18 cellular contexts compared by ENCODE assay signal in genomic region chr20:57251949-57252348, GRCh38. TPM values are rescaled to one million over a fixed set of nuclear protein-coding genes. Genes with fewer than 3 reads are reported as not detected.
DNase-seq lines count a peak whose midpoint lies in the region; ATAC-seq and TF ChIP-seq lines count a peak whose summit lies in the region.
"Had no signal": no experiment of that assay in that cellular context is flagged by ENCODE, and none has a peak within 500 bp of the region (broad histone marks: within the 10 kb centered on the region; RNA-seq: fewer than 3 reads in every experiment).

No MANE protein-coding gene starts in this region.

- H3K27me3 ChIP-seq in cardiac muscle cell, result no peaks in the 10 kb centered on the region
- H3K27me3 ChIP-seq in Karpas-422 (ENCODE audit: low read length), result no peaks in the 10 kb centered on the region
- no peaks in the 10 kb centered on the region for H3K27me3 ChIP-seq in thyroid gland
- no peaks in the 10 kb centered on the region for H3K27me3 ChIP-seq in Caco-2 (replicated peaks; ENCODE audit: control insufficient read depth, insufficient read depth, low read length)
- H3K27me3 ChIP-seq: MG63 had no signal

- peak overlapping the region; percentile 29; the same call in 1 of the 2 replicates for H2AFZ ChIP-seq in Karpas-422 (ENCODE audit: low read length)

- H3K4me1 ChIP-seq in cardiac muscle cell (ENCODE audit: low read depth), result peaks cover 15% of the 10 kb centered on the region
- peaks cover 59% of the 10 kb centered on the region for H3K4me1 ChIP-seq in Karpas-422 (ENCODE audit: low read length)
- H3K4me1 ChIP-seq in thyroid gland, result peaks cover 40 to 61% of the 10 kb centered on the region in 2 donors
- peaks cover 24% of the 10 kb centered on the region for H3K4me1 ChIP-seq in Caco-2

- H3K27ac Mint-ChIP-seq in WTC11 (peak overlapping the region; percentile 63), Caco-2 (ENCODE audit: unreplicated experiment) (no peak overlapping the region), progenitor cell of endocrine pancreas (no peak overlapping the region)

- H3K79me2 ChIP-seq in Karpas-422 (ENCODE audit: low read length), result no peaks in the 10 kb centered on the region

- H3K4me1 Mint-ChIP-seq in WTC11, result peaks cover 49% of the 10 kb centered on the region
- peaks cover 57% of the 10 kb centered on the region for H3K4me1 Mint-ChIP-seq in Caco-2 (ENCODE audit: low read depth, unreplicated experiment)
- peaks cover 22% of the 10 kb centered on the region for H3K4me1 Mint-ChIP-seq in progenitor cell of endocrine pancreas (ENCODE audit: low read depth)

- H3K27ac ChIP-seq in cardiac muscle cell, result peak overlapping the region; percentile 70
- H3K27ac ChIP-seq in Karpas-422 (ENCODE audit: low read length), result no peak overlapping the region
- peak overlapping the region; percentile 61 to 97 (median 94) for H3K27ac ChIP-seq in thyroid gland
- H3K27ac ChIP-seq: C4-2B, KMS-11 had no signal

- H3K9me3 ChIP-seq in cardiac muscle cell (ENCODE audit: low read depth) (no peaks in the 10 kb centered on the region), Karpas-422 (ENCODE audit: low read length) (no peaks in the 10 kb centered on the region), thyroid gland (no peaks in the 10 kb centered on the region), Caco-2 (no peaks in the 10 kb centered on the region)
- H3K9me3 ChIP-seq: MG63 had no signal

- POLR2A ChIA-PET in WTC11 (lab: Charles Lee) (no interaction called here), Caco-2 (lab: Charles Lee) (no interaction called here)

- H3K27me3 Mint-ChIP-seq in WTC11 (ENCODE audit: low read depth) (no peaks in the 10 kb centered on the region), Caco-2 (ENCODE audit: insufficient read depth, unreplicated experiment) (no peaks in the 10 kb centered on the region), progenitor cell of endocrine pancreas (no peaks in the 10 kb centered on the region)

- 0 out of 2 replicates have a peak overlapping the region, but pooled peaks have one; percentile 10 for H3K9ac ChIP-seq in Karpas-422 (ENCODE audit: low read length)
- H3K9ac ChIP-seq: KMS-11 had no signal

- peaks cover 8% of the 10 kb centered on the region for H3K9me3 Mint-ChIP-seq in WTC11
- H3K9me3 Mint-ChIP-seq in Caco-2 (ENCODE audit: unreplicated experiment), result no peaks in the 10 kb centered on the region
- H3K9me3 Mint-ChIP-seq in progenitor cell of endocrine pancreas (ENCODE audit: low read depth), result peaks cover 3% of the 10 kb centered on the region

- H4K20me1 ChIP-seq in Karpas-422 (ENCODE audit: insufficient read depth, low read depth, low read length), result no peaks in the 10 kb centered on the region

- TF ChIP-seq CTCF in cardiac muscle cell (IDR thresholded peaks at IDR 0.05; ENCODE audit: low read depth, low read length) (no peak), WTC11 (IDR thresholded peaks at IDR 0.05) (no peak), thyroid gland (IDR thresholded peaks at IDR 0.05) (no peak), Caco-2 (IDR thresholded peaks at IDR 0.05; ENCODE audit: insufficient read depth in 1 of 2, low read depth in 1 of 2, low read length in 1 of 2, severe bottlenecking in 1 of 2, unreplicated experiment in 1 of 2) (no peak), progenitor cell of endocrine pancreas (IDR thresholded peaks at IDR 0.05; ENCODE audit: unreplicated experiment) (no peak)

- ATAC-seq in left ventricle myocardium superior (no peak), WTC11 (no peak)
- ATAC-seq: HCT116 had no signal

- BruUV-seq in Caco-2 (replicated peaks; lab: Mats Ljungman, UMichigan), result no TSS peak

- no peak overlapping the region for H3K4me3 Mint-ChIP-seq in WTC11
- no peak overlapping the region for H3K4me3 Mint-ChIP-seq in Caco-2 (ENCODE audit: unreplicated experiment)
- no peak overlapping the region for H3K4me3 Mint-ChIP-seq in progenitor cell of endocrine pancreas (ENCODE audit: low read depth)

- no peak overlapping the region for H3K4me3 ChIP-seq in cardiac muscle cell
- no peak overlapping the region for H3K4me3 ChIP-seq in Karpas-422 (ENCODE audit: low read length)
- H3K4me3 ChIP-seq in thyroid gland (replicated peaks in 1 of 3), result no peak overlapping the region
- no peak overlapping the region for H3K4me3 ChIP-seq in Caco-2 (ENCODE audit: low read depth, low read length)
- H3K4me3 ChIP-seq: MG63 had no signal

- CTCF ChIA-PET in WTC11 (lab: Charles Lee) (interaction anchor here (0.5 to 1.3 kb wide), 4 partner anchors 28 to 162 kb away, joined by 3 to 4 read pairs (median 3); no protein-coding TSS in a partner anchor), Caco-2 (lab: Charles Lee) (interaction anchor here (0.5 to 2.0 kb wide), 5 partner anchors 15 to 98 kb away, joined by 3 to 19 read pairs (median 4); partner anchors contain the start of gene SPO11)

- 85 to 91% methylated on average over 9 of the region's 9 CpGs for WGBS in thyroid gland, 2 donors

- H3K36me3 ChIP-seq in cardiac muscle cell, result no peaks in the 10 kb centered on the region
- no peaks in the 10 kb centered on the region for H3K36me3 ChIP-seq in Karpas-422 (ENCODE audit: insufficient read depth, low read length)
- no peaks in the 10 kb centered on the region for H3K36me3 ChIP-seq in thyroid gland
- no peaks in the 10 kb centered on the region for H3K36me3 ChIP-seq in Caco-2 (ENCODE audit: control insufficient read depth, insufficient read depth, low read length)
- H3K36me3 ChIP-seq: MG63 had no signal

- H3K36me3 Mint-ChIP-seq in WTC11, result peaks cover 9% of the 10 kb centered on the region; the same call in 1 of the 2 replicates
- peaks cover 99% of the 10 kb centered on the region for H3K36me3 Mint-ChIP-seq in Caco-2 (ENCODE audit: insufficient read depth, unreplicated experiment)
- peaks cover 6% of the 10 kb centered on the region for H3K36me3 Mint-ChIP-seq in progenitor cell of endocrine pancreas (ENCODE audit: insufficient read depth)

- intact Hi-C loops in left ventricle myocardium superior (cut with micrococcal nuclease) (loop anchor here (10.0 kb wide), 1 partner anchor 87 kb away; no protein-coding TSS in a partner anchor), thyroid gland (cut with DNase I) (loop anchor here (10.0 kb wide), 1 partner anchor 77 kb away; no protein-coding TSS in a partner anchor), Caco-2 (cut with micrococcal nuclease; ENCODE audit: unreplicated experiment) (loop anchor here (2.0 kb wide), 1 partner anchor 55 kb away; no protein-coding TSS in a partner anchor)

- H3K4me2 ChIP-seq in Karpas-422 (ENCODE audit: low read depth, low read length, poor library complexity, severe bottlenecking), result peak overlapping the region; percentile 36
- H3K4me2 ChIP-seq: KMS-11 had no signal

- DNase-seq in cardiac muscle cell (ENCODE audit: low read depth in 1 of 2, low spot score in 1 of 2) (no peak), left ventricle myocardium superior (no peak), Karpas-422 (no peak), WTC11 (ENCODE audit: low spot score) (no peak), thyroid gland (no peak), Caco-2 (no peak), progenitor cell of endocrine pancreas (ENCODE audit: low spot score, unreplicated experiment) (no peak), EL (no peak)
- DNase-seq: 8988T, MG63, NCI-H1092, NCI-H2081 treated with DMSO at 0.1 percent for 48 hours, NCI-H2227 treated with DMSO at 0.1 percent for 48 hours, NCI-H524, Right ventricle myocardium superior had no signal

- no peaks in the 10 kb centered on the region for H3K9me2 ChIP-seq in Karpas-422 (replicated peaks; ENCODE audit: insufficient read depth, low read length)

- no peak for TF ChIP-seq POLR2A in thyroid gland (IDR thresholded peaks at IDR 0.05)

TF ChIP-seq in WTC11, 78 proteins besides CTCF, POLR2A, EP300 and RAD21 (continues in another document):
- no peak for TF ChIP-seq SP1 (CRISPR knock-in tag; conservative IDR thresholded peaks at IDR 0.05)
- TF ChIP-seq FOXP4 (CRISPR knock-in tag; IDR thresholded peaks at IDR 0.05), result no peak
- TF ChIP-seq ATF6 (CRISPR knock-in tag; IDR thresholded peaks at IDR 0.05), result no peak
- TF ChIP-seq NFATC4 (CRISPR knock-in tag; IDR thresholded peaks at IDR 0.05), result no peak

RNA-seq across cellular contexts. Expression of gene BMP7, which starts 14.5 kb away (rescaled TPM):
- total RNA-seq in cardiac muscle cell, result 213 and 276 TPM in 2 replicates
- 130 and 178 TPM in 2 replicates for polyA plus RNA-seq in cardiac muscle cell
- total RNA-seq in left ventricle myocardium superior, result 32.2 TPM
- total RNA-seq in Karpas-422 (2014; rRNA removed; shearing (Covaris generic); ENCODE audit: low replicate concordance), result not detected in 2 replicates
- 39.1 to 40.7 TPM (median 40.0 TPM) in 3 replicates for total RNA-seq in WTC11 (2021)
- total RNA-seq in thyroid gland, result 100 to 1,000 TPM in 1 of 4 donors, 10 to 100 TPM in 3; 34.0 to 113 (median 80.2) TPM
- total RNA-seq in Caco-2 (2022), result 266 and 317 TPM in 2 replicates
- total RNA-seq in progenitor cell of endocrine pancreas, result 28.4 and 35.4 TPM in 2 replicates

Comparison
In these comparisons a context has a peak if more than half of its experiments do, and no peak if none do; other contexts are left out.
1. RNA of gene BMP7, which starts 14.5 kb away (total RNA-seq): 266 to 317 TPM in Caco-2, 213 to 276 TPM in cardiac muscle cell, 34.0 to 113 TPM in thyroid gland, 39.1 to 40.7 TPM in WTC11, 28.4 to 35.4 TPM in progenitor cell of endocrine pancreas and 32.2 TPM in left ventricle myocardium superior (single experiment); not detected in Karpas-422; every median in the first group is over 10 times any median in the second.